ENCODE assay signal across 8 cellular contexts in the genomic region with DNA sequence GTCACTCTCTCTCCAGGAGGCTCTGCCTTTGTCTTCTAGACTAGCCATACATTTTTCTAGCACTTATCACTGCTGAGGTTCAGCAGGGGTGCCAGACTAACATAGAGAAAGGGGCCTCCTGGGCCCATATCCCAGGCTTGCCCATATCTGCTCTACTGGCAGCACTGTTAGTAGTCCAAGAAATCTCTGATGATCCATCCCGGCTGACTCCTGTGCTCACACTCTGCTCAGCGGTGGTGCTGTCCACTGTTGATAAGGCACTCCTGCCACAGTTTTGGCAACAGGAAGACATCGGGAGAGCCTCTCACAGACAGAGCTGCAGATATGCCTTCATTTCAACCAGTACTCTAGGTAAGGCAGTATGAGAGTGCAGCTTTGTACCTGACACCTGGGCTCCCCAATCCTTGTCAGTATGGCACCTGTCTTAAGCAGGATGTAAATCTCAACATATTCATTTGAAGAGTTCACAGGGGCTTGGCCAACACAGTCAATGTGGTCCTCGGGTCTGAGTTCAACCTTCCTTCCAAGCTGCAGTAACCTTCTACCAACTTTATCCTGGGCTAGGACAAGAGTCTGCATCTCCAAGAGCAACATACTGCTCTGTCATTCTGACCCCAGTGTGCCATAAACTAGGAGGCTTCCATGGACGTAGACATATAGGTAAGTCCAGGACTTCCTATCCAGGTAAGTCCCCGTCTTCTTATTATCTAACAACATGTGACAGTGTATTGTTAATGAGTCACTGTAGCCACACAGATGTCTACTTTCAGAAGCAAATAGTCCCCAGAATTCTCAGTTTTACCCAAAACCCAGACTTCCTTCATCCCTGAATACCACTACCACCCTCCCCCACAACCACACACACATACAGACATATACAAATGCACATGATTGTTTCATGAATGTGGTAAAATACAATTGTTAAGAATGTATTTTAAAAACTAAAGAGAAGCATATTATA. TPM values are rescaled to one million over a fixed set of nuclear protein-coding genes. Genes with fewer than 3 reads are reported as not detected.
DNase-seq lines count a peak whose midpoint lies in the region; ATAC-seq and TF ChIP-seq lines count a peak whose summit lies in the region.

No MANE protein-coding gene starts in this region.

- no peak for DNase-seq in RWPE2 (ENCODE audit: low spot score)
- no peak for DNase-seq in left lobe of liver (ENCODE audit: low spot score)
- no peak for DNase-seq in ecto neural progenitor cell (ENCODE audit: low spot score)
- no peak for DNase-seq in NCI-H1092 (lab: John Stamatoyannopoulos, UW)
- DNase-seq in NCI-H187 treated with DMSO at 0.1 percent for 48 hours (lab: John Stamatoyannopoulos, UW) = no peak
- DNase-seq in suprapubic skin (ENCODE audit: low spot score in 2 of 2) = no peak

- H3K4me1 ChIP-seq in RWPE2 (ENCODE audit: insufficient read depth, poor library complexity, severe bottlenecking) = peaks cover 56% of the 10 kb centered on the region
- peaks cover 75% of the 10 kb centered on the region for H3K4me1 ChIP-seq in suprapubic skin

- ATAC-seq in GM18861 (IDR thresholded peaks at IDR 0.05; ENCODE audit: unreplicated experiment) (peak; percentile 84), HG02623 (IDR thresholded peaks at IDR 0.05; ENCODE audit: unreplicated experiment) (peak; percentile 87), RWPE2 (ENCODE audit: low read depth) (peak; percentile 9), left lobe of liver (peak; percentile 14)

- H3K27me3 ChIP-seq in RWPE2 (ENCODE audit: insufficient read depth, poor library complexity, severe bottlenecking) = no peaks in the 10 kb centered on the region
- no peaks in the 10 kb centered on the region for H3K27me3 ChIP-seq in suprapubic skin

- H3K27ac ChIP-seq in RWPE2 (ENCODE audit: poor library complexity, severe bottlenecking) (peak overlapping the region; percentile 49), suprapubic skin (no peak overlapping the region)

- TF ChIP-seq CTCF in RWPE2 (IDR thresholded peaks at IDR 0.05; ENCODE audit: poor library complexity, severe bottlenecking) (no peak), suprapubic skin (IDR thresholded peaks at IDR 0.05) (no peak)

- H3K9me3 ChIP-seq in RWPE2 (ENCODE audit: severe bottlenecking) (no peaks in the 10 kb centered on the region), suprapubic skin (no peaks in the 10 kb centered on the region)

- TF ChIP-seq POLR2A in suprapubic skin (IDR thresholded peaks at IDR 0.05) = no peak

- H3K4me3 ChIP-seq in RWPE2 (ENCODE audit: severe bottlenecking) = no peak overlapping the region
- H3K4me3 ChIP-seq in suprapubic skin = no peak overlapping the region

- peaks cover 95% of the 10 kb centered on the region for H3K36me3 ChIP-seq in RWPE2 (ENCODE audit: low read depth)
- H3K36me3 ChIP-seq in suprapubic skin = no peaks in the 10 kb centered on the region

- WGBS in suprapubic skin = 92% methylated on average over 6 of the region's 6 CpGs

- TF ChIP-seq EP300 in suprapubic skin (IDR thresholded peaks at IDR 0.05) = no peak

RNA-seq across cellular contexts. Expression of a gene that starts 16.2 kb away (rescaled TPM):
- total RNA-seq in left lobe of liver (9.7 TPM), suprapubic skin (10 to 100 TPM; 10.0 to 17.4 (median 10.7) TPM)

Comparison
In these comparisons a context has a peak if more than half of its experiments do, and no peak if none do; other contexts are left out.
1. ATAC-seq: peak in every context shown above with its lines; median percentile 87 in HG02623; 84 in GM18861; 14 in left lobe of liver; 9 in RWPE2.